25 cellular contexts compared by ENCODE assay signal in the genomic region with DNA sequence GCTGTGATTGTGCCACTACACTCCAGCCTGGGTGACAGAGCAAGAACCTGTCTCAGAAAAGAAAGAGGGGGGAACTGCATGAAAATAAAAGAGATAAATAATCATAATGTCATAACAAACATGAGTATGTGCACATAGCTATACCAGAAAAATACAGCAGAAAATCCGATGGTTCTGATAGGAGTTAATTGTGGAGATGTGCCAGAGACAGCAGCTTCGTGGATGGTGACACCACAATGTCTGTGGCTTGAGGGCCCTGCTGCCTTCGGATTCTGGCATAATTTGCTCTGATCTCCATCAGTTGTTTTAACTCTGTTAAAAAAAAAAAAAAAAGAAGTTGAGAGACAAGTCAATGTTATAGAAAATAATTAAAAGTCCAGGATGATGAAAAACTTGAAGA.
"Had no signal": no experiment of that assay in that cellular context is flagged by ENCODE, and none has a peak within 500 bp of the region (broad histone marks: within the 10 kb centered on the region; RNA-seq: fewer than 3 reads in every experiment).

No MANE protein-coding gene starts in this region.

- H3K27ac Mint-ChIP-seq: dendritic cell treated with granulocyte-macrophage colony-stimulating factor and Interleukin-4, amounts not matched to agents 40 ng/mL and 50 ng/mL, for 4 days; effector memory CD8-positive, alpha-beta T cell; endodermal cell had no signal

- H3K4me1 ChIP-seq: colonic mucosa, foreskin keratinocyte, gastrocnemius medialis, gastroesophageal sphincter had no signal

- H3K27me3 Mint-ChIP-seq: effector memory CD8-positive, alpha-beta T cell had no signal

- H3K9me3 Mint-ChIP-seq: dendritic cell treated with granulocyte-macrophage colony-stimulating factor and Interleukin-4, amounts not matched to agents 40 ng/mL and 50 ng/mL, for 4 days; endodermal cell had no signal

- H3K27ac ChIP-seq: colonic mucosa, coronary artery, dorsolateral prefrontal cortex, epithelial cell of prostate, esophagus muscularis mucosa, esophagus squamous epithelium, foreskin keratinocyte, gastrocnemius medialis, gastroesophageal sphincter had no signal

- H3K9me3 ChIP-seq: colonic mucosa, esophagus muscularis mucosa, esophagus squamous epithelium, gastrocnemius medialis, gastroesophageal sphincter, heart left ventricle, heart right ventricle had no signal

- ATAC-seq: effector memory CD8-positive, alpha-beta T cell; esophagus mucosa; foreskin keratinocyte; gastrocnemius medialis; gastroesophageal sphincter; heart left ventricle had no signal

- H3K4me3 ChIP-seq: colonic mucosa, coronary artery, dorsolateral prefrontal cortex, esophagus muscularis mucosa, esophagus squamous epithelium, gastrocnemius medialis, gastroesophageal sphincter, heart left ventricle, heart right ventricle had no signal

- H3K27me3 ChIP-seq: colonic mucosa, dorsolateral prefrontal cortex, esophagus muscularis mucosa, esophagus squamous epithelium, foreskin keratinocyte, gastrocnemius medialis, gastroesophageal sphincter, heart left ventricle, heart right ventricle had no signal

- H3K36me3 ChIP-seq: colonic mucosa, esophagus muscularis mucosa, esophagus squamous epithelium, gastrocnemius medialis, gastroesophageal sphincter, heart left ventricle, heart right ventricle had no signal

- H3K4me3 Mint-ChIP-seq: dendritic cell treated with granulocyte-macrophage colony-stimulating factor and Interleukin-4, amounts not matched to agents 40 ng/mL and 50 ng/mL, for 4 days; effector memory CD8-positive, alpha-beta T cell; endodermal cell had no signal

- DNase-seq: colonic mucosa; cortex of kidney; dermis blood vessel endothelial cell; dorsolateral prefrontal cortex; effector CD4-positive, alpha-beta T cell; effector CD8-positive, alpha-beta T cell; effector memory CD4-positive, alpha-beta T cell; effector memory CD8-positive, alpha-beta T cell; endodermal cell; erythroblast; esophagus squamous epithelium; foreskin fibroblast; foreskin keratinocyte; foreskin melanocyte; gastrocnemius medialis; glutamatergic neuron; head of caudate nucleus; heart left ventricle; heart right ventricle had no signal

- H3K4me1 Mint-ChIP-seq: endodermal cell had no signal
